In the genomic region with DNA sequence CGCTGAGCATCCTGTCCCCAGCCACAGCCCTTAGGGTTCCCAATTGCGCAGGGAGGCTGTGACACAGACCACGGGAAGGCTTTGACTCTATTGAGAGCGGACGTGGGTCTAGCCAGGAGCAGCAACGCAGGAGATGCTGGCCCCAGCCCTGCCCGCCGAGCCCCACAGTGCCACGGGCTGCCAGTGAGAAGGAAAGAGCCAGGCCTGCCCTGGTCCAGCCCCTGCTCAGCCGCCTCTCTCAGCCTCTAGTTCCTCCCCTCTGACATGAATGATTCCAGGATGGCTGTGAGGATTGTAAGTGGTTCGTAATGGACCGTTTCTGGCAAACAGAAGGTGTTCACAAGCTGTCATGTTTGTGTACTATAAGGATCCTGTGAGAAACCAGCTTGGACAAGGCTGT, we compare ENCODE assay signal across 19 cellular contexts. TPM values are rescaled to one million over a fixed set of nuclear protein-coding genes. Genes with fewer than 3 reads are reported as not detected.
DNase-seq lines count a peak whose midpoint lies in the region; FAIRE-seq and TF ChIP-seq lines count a peak whose summit lies in the region.
"Had no signal": no experiment of that assay in that cellular context is flagged by ENCODE, and none has a peak within 500 bp of the region (broad histone marks: within the 10 kb centered on the region; RNA-seq: fewer than 3 reads in every experiment).

No MANE protein-coding gene starts in this region.

- CTCF ChIA-PET in HEK293 (lab: Yijun Ruan, JAX): interaction anchor here (0.7 to 3.2 kb wide), 3 partner anchors 10 to 358 kb away, joined by 4 to 23 read pairs (median 5); no protein-coding TSS in a partner anchor

- TF ChIP-seq CTCF in HEK293 (tag by site-specific recombination; IDR thresholded peaks at IDR 0.05) (no peak), astrocyte (IDR thresholded peaks at IDR 0.05; ENCODE audit: insufficient read depth, low read depth, low read length) (no peak), type B pancreatic cell (conservative IDR thresholded peaks at IDR 0.05) (no peak)

- no peak overlapping the region for H3K14ac ChIP-seq in neuronal stem cell (ENCODE audit: low read length)

- H2AFZ ChIP-seq in astrocyte (ENCODE audit: low read depth, low read length) (no peak overlapping the region), neuronal stem cell (ENCODE audit: low read length) (peak overlapping the region; percentile 71)

- H3K79me2 ChIP-seq in astrocyte (ENCODE audit: insufficient read depth, low read length): no peaks in the 10 kb centered on the region

- H3K4me3 ChIP-seq in HEK293 (ENCODE audit: low read depth, low read length) (no peak overlapping the region), astrocyte (ENCODE audit: insufficient read depth, low read depth, low read length) (no peak overlapping the region), neuronal stem cell (ENCODE audit: low read length in 2 of 2) (no peak overlapping the region)
- H3K4me3 ChIP-seq: A549, GM12878 had no signal

- no peak overlapping the region for H2BK5ac ChIP-seq in neuronal stem cell (ENCODE audit: low read length)

- H3K4me1 ChIP-seq in HEK293 (ENCODE audit: control insufficient read depth, insufficient read depth, low read length) (no peaks in the 10 kb centered on the region), astrocyte (ENCODE audit: insufficient read depth, low read length) (no peaks in the 10 kb centered on the region), neuronal stem cell (ENCODE audit: control insufficient read depth in 2 of 2, insufficient read depth in 1 of 2, low read depth in 1 of 2, low read length in 2 of 2) (peaks cover 0 to 6% of the 10 kb centered on the region in 2 donors)
- H3K4me1 ChIP-seq: BE2C, Caco-2 had no signal

- H3K4me3 Mint-ChIP-seq in astrocyte (ENCODE audit: unreplicated experiment): no peak overlapping the region
- no peak overlapping the region for H3K4me3 Mint-ChIP-seq in type B pancreatic cell
- H3K4me3 Mint-ChIP-seq: H9 had no signal

- no peak overlapping the region for H3K9ac ChIP-seq in astrocyte (ENCODE audit: low read length)
- H3K9ac ChIP-seq in neuronal stem cell (ENCODE audit: low read depth, low read length, poor library complexity): peak overlapping the region; percentile 17

- no peak for FAIRE-seq in astrocyte (lab: Jason Lieb, UNC)
- FAIRE-seq: A549, GM12878, GM18507 had no signal

- no peak overlapping the region for H2BK12ac ChIP-seq in neuronal stem cell (ENCODE audit: low read length)

- no peak overlapping the region for H2BK120ac ChIP-seq in neuronal stem cell (ENCODE audit: low read depth, low read length)

- no peak overlapping the region for H3K23ac ChIP-seq in neuronal stem cell (ENCODE audit: low read depth, low read length, poor library complexity)

- H3K9me3 Mint-ChIP-seq in astrocyte (ENCODE audit: unreplicated experiment) (no peaks in the 10 kb centered on the region), type B pancreatic cell (no peaks in the 10 kb centered on the region)
- H3K9me3 Mint-ChIP-seq: CD4-positive, alpha-beta memory T cell; H9 had no signal

- DNase-seq in G401 (ENCODE audit: low spot score) (peak; percentile 16), astrocyte (ENCODE audit: low read depth) (no peak), neuronal stem cell (ENCODE audit: low spot score) (no peak), type B pancreatic cell (ENCODE audit: extremely low spot score, unreplicated experiment) (no peak), NCI-H128 (lab: John Stamatoyannopoulos, UW; ENCODE audit: unreplicated experiment) (no peak)
- no peak for DNase-seq in activated T-cell treated with anti-CD3 and anti-CD28 coated beads, Interleukin-2, amount 50 U/mL, for 1 hour
- DNase-seq: BE2C; Caco-2; CD4-positive, alpha-beta memory T cell; GOT3 had no signal

- no peaks in the 10 kb centered on the region for H3K79me1 ChIP-seq in neuronal stem cell (ENCODE audit: low read depth, low read length)

- WGBS in neuronal stem cell (ENCODE audit: extremely low coverage in 2 of 2, insufficient read length in 2 of 2, insufficient replicate concordance in 1 of 2), 2 donors: no CpG with 5 or more reads among the region's 12 CpGs

- no peaks in the 10 kb centered on the region for H3K4me1 Mint-ChIP-seq in astrocyte (ENCODE audit: low read depth, unreplicated experiment)
- peaks cover 4% of the 10 kb centered on the region for H3K4me1 Mint-ChIP-seq in type B pancreatic cell (ENCODE audit: unreplicated experiment)

- H3K27ac Mint-ChIP-seq in astrocyte (ENCODE audit: unreplicated experiment): peak overlapping the region; percentile 41
- no peak overlapping the region for H3K27ac Mint-ChIP-seq in type B pancreatic cell
- H3K27ac Mint-ChIP-seq: CD4-positive, alpha-beta memory T cell; H9 had no signal

- no peak overlapping the region for H3K4me2 ChIP-seq in astrocyte (ENCODE audit: low read length)
- H3K4me2 ChIP-seq in neuronal stem cell (ENCODE audit: insufficient read depth, low read length, poor library complexity, severe bottlenecking): no peak overlapping the region
- H3K4me2 ChIP-seq: A549 had no signal

- H3K27ac ChIP-seq in HEK293 (ENCODE audit: extremely low read depth, low read depth, low read length) (no peak overlapping the region), astrocyte (ENCODE audit: low read depth, low read length) (no peak overlapping the region), neuronal stem cell (replicated peaks; ENCODE audit: low read length) (no peak overlapping the region)
- H3K27ac ChIP-seq: A549, C4-2B had no signal

- no peak overlapping the region for H2AK5ac ChIP-seq in neuronal stem cell (ENCODE audit: low read depth, low read length)

- H3K36me3 ChIP-seq in HEK293 (ENCODE audit: control insufficient read depth in 2 of 2, insufficient read depth in 1 of 2, low read length in 2 of 2) (no peaks in the 10 kb centered on the region), astrocyte (ENCODE audit: insufficient read depth, low read length) (no peaks in the 10 kb centered on the region), neuronal stem cell (replicated peaks in 1 of 2; ENCODE audit: control insufficient read depth in 2 of 2, insufficient read depth in 2 of 2, low read length in 2 of 2) (no peaks in the 10 kb centered on the region)
- H3K36me3 ChIP-seq: BE2C had no signal

- H4K20me1 ChIP-seq in astrocyte (ENCODE audit: insufficient read depth, low read length): no peaks in the 10 kb centered on the region

- no peak overlapping the region for H4K8ac ChIP-seq in neuronal stem cell (ENCODE audit: low read depth, low read length)

- H3K9me3 ChIP-seq in HEK293 (ENCODE audit: control insufficient read depth, insufficient read depth, low read depth, low read length): no peaks in the 10 kb centered on the region
- no peaks in the 10 kb centered on the region for H3K9me3 ChIP-seq in astrocyte (ENCODE audit: insufficient read depth, low read depth, low read length)
- H3K9me3 ChIP-seq in neuronal stem cell (replicated peaks in 1 of 2; ENCODE audit: control insufficient read depth in 2 of 2, insufficient read depth in 1 of 2, low read depth in 1 of 2, low read length in 2 of 2): no peaks in the 10 kb centered on the region
- H3K9me3 ChIP-seq: A549, BE2C, Caco-2 had no signal

- in situ Hi-C loops in G401 (cut with HindIII; ENCODE audit: low sequenced_read_pairs): no loop called here

- no peak overlapping the region for H3K4ac ChIP-seq in neuronal stem cell (ENCODE audit: low read length)

- H2BK15ac ChIP-seq in neuronal stem cell (ENCODE audit: low read length): peak overlapping the region; percentile 46

- H3K27me3 ChIP-seq in astrocyte (ENCODE audit: insufficient read depth, low read length) (peaks cover 25% of the 10 kb centered on the region), neuronal stem cell (ENCODE audit: control insufficient read depth in 3 of 3, insufficient read depth in 3 of 3, low read depth in 1 of 3, low read length in 3 of 3) (peaks cover 0 to 17% (median 14%) of the 10 kb centered on the region in 3 experiments)
- H3K27me3 ChIP-seq: BE2C had no signal

- peaks cover 40% of the 10 kb centered on the region for H3K27me3 Mint-ChIP-seq in astrocyte (ENCODE audit: low read depth, unreplicated experiment)
- peaks cover 22% of the 10 kb centered on the region for H3K27me3 Mint-ChIP-seq in type B pancreatic cell

- H3K36me3 Mint-ChIP-seq in astrocyte (ENCODE audit: low read depth, unreplicated experiment) (no peaks in the 10 kb centered on the region), type B pancreatic cell (no peaks in the 10 kb centered on the region)
- H3K36me3 Mint-ChIP-seq: CD4-positive, alpha-beta memory T cell had no signal

- no peak overlapping the region for H4K91ac ChIP-seq in neuronal stem cell (ENCODE audit: low read depth, low read length, poor library complexity)

- POLR2A ChIA-PET in HEK293 (lab: Yijun Ruan, JAX): no interaction called here

- H3K18ac ChIP-seq in neuronal stem cell (ENCODE audit: low read length): no peak overlapping the region

TF ChIP-seq in HEK293, 187 proteins besides CTCF, POLR2A, EP300 and RAD21:
- TF ChIP-seq ZNF600 (tag by site-specific recombination; IDR thresholded peaks at IDR 0.05) (peak; percentile 70), ZNF776 (tag by site-specific recombination; IDR thresholded peaks at IDR 0.05; ENCODE audit: borderline replicate concordance) (no peak)

RNA-seq across cellular contexts. Expression of a gene that starts 2.5 kb away (rescaled TPM):
- not detected in 2 replicates for total RNA-seq in G401 (2014; rRNA removed; shearing (Covaris generic))
- total RNA-seq in astrocyte: not detected in 2 replicates
- polyA plus RNA-seq in neuronal stem cell (2013, experiment 1 of 2): not detected
- polyA plus RNA-seq in neuronal stem cell (2013, experiment 2 of 2): not detected
- not detected in 2 replicates for total RNA-seq in type B pancreatic cell (ENCODE audit: low replicate concordance)
- total RNA-seq: Caco-2; CD4-positive, alpha-beta memory T cell; Daoy; GM12878; H9; HT1080 had no signal
- polyA plus RNA-seq: A549; AG04450; CD4-positive, alpha-beta memory T cell; GM12878 had no signal

RNA-seq across cellular contexts. Expression of a gene that starts 6.8 kb away (rescaled TPM):
- total RNA-seq in G401 (2014; rRNA removed; shearing (Covaris generic)): 0.17 TPM in 1 of 2 replicates, not detected in the other
- total RNA-seq in astrocyte: not detected in 2 replicates
- 0.17 TPM for polyA plus RNA-seq in neuronal stem cell (2013, experiment 1 of 2)
- 0.18 TPM for polyA plus RNA-seq in neuronal stem cell (2013, experiment 2 of 2)
- total RNA-seq in type B pancreatic cell (ENCODE audit: low replicate concordance): not detected in 2 replicates
- total RNA-seq: Caco-2; CD4-positive, alpha-beta memory T cell; Daoy; GM12878; H9; HT1080 had no signal
- polyA plus RNA-seq: A549; AG04450; CD4-positive, alpha-beta memory T cell; GM12878 had no signal
